Comparison of ENCODE assay signal across 8 cellular contexts in the genomic region with DNA sequence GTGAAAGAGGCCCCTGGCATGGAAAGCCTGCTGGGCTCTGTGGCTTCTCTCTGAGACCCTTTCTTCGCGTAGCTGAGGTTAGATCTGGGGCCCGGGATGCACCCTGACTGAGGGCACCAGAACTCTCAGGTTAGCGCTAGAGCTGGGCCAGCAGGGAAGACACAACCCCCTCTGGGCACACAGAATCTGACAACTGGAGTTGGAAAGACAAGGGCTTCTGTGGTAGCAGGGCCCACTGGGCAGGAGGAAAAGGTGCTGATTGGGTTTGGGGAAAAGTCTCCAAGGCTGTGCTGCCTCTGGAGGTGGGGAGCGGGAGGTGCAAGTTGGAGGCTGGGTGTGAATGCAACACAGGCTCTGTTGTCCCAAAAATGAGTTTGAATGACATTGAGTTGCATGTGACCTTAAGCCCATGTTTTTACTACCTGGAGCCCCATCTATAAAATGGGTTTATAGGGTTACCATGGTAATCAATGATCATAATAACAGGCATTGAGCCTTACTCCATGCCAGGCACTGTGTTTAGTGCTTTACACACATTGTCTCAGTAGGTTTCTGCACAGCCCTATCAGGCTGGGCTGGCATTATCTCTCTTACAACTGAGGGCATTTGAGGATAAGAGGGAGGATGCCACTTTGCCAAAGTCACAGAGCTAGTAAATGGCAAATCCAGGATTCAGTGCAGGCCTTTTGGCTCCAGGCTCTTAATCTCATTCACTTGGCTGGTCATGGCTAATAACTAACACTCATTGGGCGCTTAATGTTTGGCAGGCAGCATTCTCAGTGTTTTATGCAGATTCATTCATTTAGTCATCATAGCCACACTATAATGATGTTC. TPM values are rescaled to one million over a fixed set of nuclear protein-coding genes. Genes with fewer than 3 reads are reported as not detected.
DNase-seq lines count a peak whose midpoint lies in the region; ATAC-seq, FAIRE-seq and TF ChIP-seq lines count a peak whose summit lies in the region.

No MANE protein-coding gene starts in this region.

- no peaks in the 10 kb centered on the region for H3K79me2 ChIP-seq in K562 (ENCODE audit: control insufficient read depth, insufficient read depth, low read length)

- no peak for TF ChIP-seq POLR2A in K562 (conservative IDR thresholded peaks at IDR 0.05)

- peak; percentile 91 for FAIRE-seq in K562 (lab: Jason Lieb, UNC)

- H3K27me3 ChIP-seq in K562 (ENCODE audit: control insufficient read depth in 2 of 2, insufficient read depth in 2 of 2, low read length in 2 of 2), result no peaks in the 10 kb centered on the region

- peak overlapping the region; percentile 4 to 72; a peak in 2 of 4 replicates for H3K9ac ChIP-seq in K562 (ENCODE audit: insufficient read depth in 1 of 2, low read depth in 2 of 2, low read length in 2 of 2)

- no peaks in the 10 kb centered on the region for H4K20me1 ChIP-seq in K562 (replicated peaks; ENCODE audit: control insufficient read depth, insufficient read depth, low read length)

- H3K36me3 ChIP-seq in K562 (ENCODE audit: control insufficient read depth, insufficient read depth, low read length), result no peaks in the 10 kb centered on the region

- peak; percentile 90 for ATAC-seq in K562

- no peaks in the 10 kb centered on the region for H3K9me3 ChIP-seq in K562 (replicated peaks; ENCODE audit: control insufficient read depth, insufficient read depth, low read depth, low read length)

- peak overlapping the region; percentile 70 for H2AFZ ChIP-seq in K562 (ENCODE audit: low read depth, low read length)

- peaks cover 21 to 24% of the 10 kb centered on the region in 2 experiments; a peak in 4 of 5 replicates for H3K4me1 ChIP-seq in K562 (replicated peaks in 1 of 2; ENCODE audit: control insufficient read depth in 2 of 2, insufficient read depth in 2 of 2, low read length in 2 of 2)

- POLR2A ChIA-PET in K562 (lab: Yijun Ruan, JAX), result no interaction called here

- WGBS in K562 (ENCODE audit: insufficient coverage, low coverage, missing lambda C conversion rate), result 65% methylated on average over 6 of the region's 6 CpGs

- H3K9me1 ChIP-seq in K562 (ENCODE audit: control insufficient read depth, insufficient read depth, low read length), result no peaks in the 10 kb centered on the region

- DNase-seq in G401 (ENCODE audit: low spot score) (peak; percentile 77), K562 (ENCODE audit: extremely low read depth in 1 of 4, low spot score in 3 of 4) (peak; percentile 59 to 71 (median 63)), mesenteric fat pad (ENCODE audit: low spot score) (peak; percentile 82), AG08395 (ENCODE audit: low spot score) (no peak), AG08396 (ENCODE audit: low spot score) (no peak), A172 (ENCODE audit: low spot score) (no peak), activated gamma-delta T cell treated with Interleukin-2 at 50 U/mL for 16 hours (no peak)

- in situ Hi-C loops in G401 (cut with HindIII; ENCODE audit: low sequenced_read_pairs) (no loop called here), K562 (cut with MboI) (no loop called here)

- intact Hi-C loops in K562 (cut with micrococcal nuclease), result no loop called here

- TF ChIP-seq RAD21 in K562 (CRISPR knock-in tag; conservative IDR thresholded peaks at IDR 0.05 in 1 of 2, IDR thresholded peaks at IDR 0.05 in 1 of 2), result peak in 1 of 2 experiments; percentile 58; a peak in 2 of 4 replicates

- no peak overlapping the region for H3K4me2 ChIP-seq in K562 (ENCODE audit: insufficient read depth, low read length)

- CTCF ChIA-PET in K562 (lab: Yijun Ruan, JAX; ENCODE audit: low intra/inter-chr PET ratio), result interaction anchor here (0.7 to 1.6 kb wide), 3 partner anchors 16 to 100 kb away, joined by 3 read pairs; a partner anchor contains a TSS

- no peak overlapping the region for H3K27ac ChIP-seq in K562 (ENCODE audit: extremely low read depth, low read depth, low read length)

- TF ChIP-seq CTCF in LNCAP (IDR thresholded peaks at IDR 0.05), result peak; percentile 44
- TF ChIP-seq CTCF in K562 (IDR thresholded peaks at IDR 0.05 in 2 of 3, conservative IDR thresholded peaks at IDR 0.05 in 1 of 3; ENCODE audit: insufficient read depth in 2 of 3, low read depth in 1 of 3, low read length in 3 of 3), result peak; percentile 71 to 86 (median 75)

- no peak overlapping the region for H3K4me3 ChIP-seq in K562

- BruUV-seq in K562 (replicated peaks; lab: Mats Ljungman, UMichigan), result no TSS peak

- TF ChIP-seq EP300 in K562 (IDR thresholded peaks at IDR 0.05; ENCODE audit: low read length), result no peak

TF ChIP-seq in K562, 482 proteins besides CTCF, POLR2A, EP300 and RAD21 (continues in another document):
- TF ChIP-seq ESRRA (IDR thresholded peaks at IDR 0.05; ENCODE audit: borderline replicate concordance, low read depth) (peak; percentile 97), ZFP30 (CRISPR knock-in tag; IDR thresholded peaks at IDR 0.05; ENCODE audit: borderline replicate concordance) (no peak), POLR3A (IDR thresholded peaks at IDR 0.05; ENCODE audit: borderline replicate concordance, extremely low read depth, insufficient read depth, insufficient read length) (no peak), HMG20B (CRISPR knock-in tag; IDR thresholded peaks at IDR 0.05) (no peak), BCOR (IDR thresholded peaks at IDR 0.05) (peak; percentile 13; the same call in 1 of the 2 replicates), TAF1 (IDR thresholded peaks at IDR 0.05; ENCODE audit: control insufficient read depth, extremely low read depth, insufficient read depth, low read length, severe bottlenecking) (no peak), ZNF174 (CRISPR knock-in tag; IDR thresholded peaks at IDR 0.05) (no peak), NCOA1 (IDR thresholded peaks at IDR 0.05; ENCODE audit: low read depth) (no peak), MAFF (IDR thresholded peaks at IDR 0.05; ENCODE audit: low read length) (no peak), SMC3 (conservative IDR thresholded peaks at IDR 0.05; ENCODE audit: insufficient read depth, low read depth, low read length) (no peak), SUPT5H (IDR thresholded peaks at IDR 0.05) (no peak), SLC30A9 (CRISPR knock-in tag; IDR thresholded peaks at IDR 0.05) (no peak), NFXL1 (CRISPR knock-in tag; IDR thresholded peaks at IDR 0.05) (no peak)
- TF ChIP-seq, protein P1, sequence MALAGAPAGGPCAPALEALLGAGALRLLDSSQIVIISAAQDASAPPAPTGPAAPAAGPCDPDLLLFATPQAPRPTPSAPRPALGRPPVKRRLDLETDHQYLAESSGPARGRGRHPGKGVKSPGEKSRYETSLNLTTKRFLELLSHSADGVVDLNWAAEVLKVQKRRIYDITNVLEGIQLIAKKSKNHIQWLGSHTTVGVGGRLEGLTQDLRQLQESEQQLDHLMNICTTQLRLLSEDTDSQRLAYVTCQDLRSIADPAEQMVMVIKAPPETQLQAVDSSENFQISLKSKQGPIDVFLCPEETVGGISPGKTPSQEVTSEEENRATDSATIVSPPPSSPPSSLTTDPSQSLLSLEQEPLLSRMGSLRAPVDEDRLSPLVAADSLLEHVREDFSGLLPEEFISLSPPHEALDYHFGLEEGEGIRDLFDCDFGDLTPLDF (CRISPR knock-in tag; IDR thresholded peaks at IDR 0.05), result no peak

RNA-seq across cellular contexts. Expression of a gene that starts 9.5 kb away (rescaled TPM):
- 44.6 and 46.2 TPM in 2 replicates for total RNA-seq in G401 (2014; rRNA removed; shearing (Covaris generic))
- total RNA-seq in K562 (2011; cell fraction: chromatin; rRNA removed; ENCODE audit: low replicate concordance), result 53.3 and 148 TPM in 2 replicates
- 159 and 208 TPM in 2 replicates for total RNA-seq in K562 (2011; cell fraction: nucleolus; rRNA removed)
- 156 and 209 TPM in 2 replicates for total RNA-seq in K562 (2011; cell fraction: nucleoplasm; rRNA removed)
- total RNA-seq in K562 (2014; rRNA removed), result 17.8 and 18.6 TPM in 2 replicates
- 18.1 and 18.3 TPM in 2 replicates for total RNA-seq in K562 (2014; rRNA removed; fragmentation: Illumina TruSeq; extraction: Trizol)
- total RNA-seq in K562 (2015; rRNA removed; fragmentation: Illumina TruSeq; extraction: Trizol), result 12.0 and 12.6 TPM in 2 replicates
- total RNA-seq in K562 (2021), result 87.6 and 99.8 TPM in 2 replicates
- polyA plus RNA-seq in K562 (2011; rRNA removed), result 47.2 and 98.1 TPM in 2 replicates
- polyA plus RNA-seq in K562 (2011; cell fraction: cytosol; rRNA removed), result 47.0 and 129 TPM in 2 replicates
- polyA plus RNA-seq in K562 (2011; cell fraction: nucleus; rRNA removed), result 23.9 and 76.5 TPM in 2 replicates
- polyA plus RNA-seq in K562 (2012), result 64.1 and 158 TPM in 2 replicates
- polyA plus RNA-seq in K562 (2014; fragmentation: Illumina TruSeq; extraction: Trizol), result 46.6 and 64.4 TPM in 2 replicates
- polyA plus RNA-seq in K562 (2014; fragmentation: Nextera tagmentation; extraction: Ambion mirVana), result 10 to 100 TPM in 1 of 2 experiments, 1 to 10 TPM in 1; 8.8 to 10.8 TPM
- polyA plus RNA-seq in K562 (2014; rRNA removed), result 37.5 and 43.5 TPM in 2 replicates
- polyA minus RNA-seq in K562 (2011; rRNA and poly(A)+ RNA removed), result 39.8 and 98.7 TPM in 2 replicates
- 51.3 and 106 TPM in 2 replicates for polyA minus RNA-seq in K562 (2011; cell fraction: cytosol; rRNA and poly(A)+ RNA removed)
- polyA minus RNA-seq in K562 (2011; cell fraction: nucleus; rRNA and poly(A)+ RNA removed), result 11.2 and 17.0 TPM in 2 replicates
- total RNA-seq in mesenteric fat pad, result 1,107 TPM
- 2.9 and 6.6 TPM in 2 replicates for total RNA-seq in A172 (2014; rRNA removed; shearing (Covaris generic))

RNA-seq across cellular contexts. Expression of a gene that starts 16.1 kb away (rescaled TPM):
- 133 and 277 TPM in 2 replicates for total RNA-seq in G401 (2014; rRNA removed; shearing (Covaris generic))
- 65.1 and 280 TPM in 2 replicates for total RNA-seq in K562 (2011; cell fraction: chromatin; rRNA removed; ENCODE audit: low replicate concordance)
- total RNA-seq in K562 (2011; cell fraction: nucleolus; rRNA removed), result 39.0 and 56.5 TPM in 2 replicates
- total RNA-seq in K562 (2011; cell fraction: nucleoplasm; rRNA removed), result 105 and 126 TPM in 2 replicates
- total RNA-seq in K562 (2014; rRNA removed) (131 and 133 TPM in 2 replicates), K562 (2014; rRNA removed; fragmentation: Illumina TruSeq; extraction: Trizol) (335 and 375 TPM in 2 replicates), K562 (2015; rRNA removed; fragmentation: Illumina TruSeq; extraction: Trizol) (257 and 281 TPM in 2 replicates), K562 (2021) (266 and 282 TPM in 2 replicates), mesenteric fat pad (0.48 TPM)
- polyA plus RNA-seq in K562 (2011; rRNA removed) (150 and 347 TPM in 2 replicates), K562 (2014; fragmentation: Illumina TruSeq; extraction: Trizol) (204 and 233 TPM in 2 replicates), K562 (2014; fragmentation: Nextera tagmentation; extraction: Ambion mirVana) (100 to 1,000 TPM; 175 to 259 TPM), K562 (2014; rRNA removed) (163 and 185 TPM in 2 replicates)
- polyA plus RNA-seq in K562 (2011; cell fraction: cytosol; rRNA removed), result 39.7 and 72.0 TPM in 2 replicates
- polyA plus RNA-seq in K562 (2011; cell fraction: nucleus; rRNA removed), result 94.7 and 101 TPM in 2 replicates
- 250 and 293 TPM in 2 replicates for polyA plus RNA-seq in K562 (2012)
- 222 and 350 TPM in 2 replicates for polyA minus RNA-seq in K562 (2011; rRNA and poly(A)+ RNA removed)
- polyA minus RNA-seq in K562 (2011; cell fraction: cytosol; rRNA and poly(A)+ RNA removed), result 60.8 and 128 TPM in 2 replicates
- polyA minus RNA-seq in K562 (2011; cell fraction: nucleus; rRNA and poly(A)+ RNA removed), result 61.9 and 96.7 TPM in 2 replicates
- 227 and 241 TPM in 2 replicates for total RNA-seq in A172 (2014; rRNA removed; shearing (Covaris generic))

Comparison
In these comparisons a context has a peak if more than half of its experiments do, and no peak if none do; other contexts are left out.
1. DNase-seq: peak in G401 (single experiment), K562 (4 of 4) and mesenteric fat pad (single experiment); none in AG08395 (single experiment), AG08396 (single experiment), A172 (single experiment) and activated gamma-delta T cell treated with Interleukin-2 at 50 U/mL for 16 hours (single experiment).
2. RNA of a gene that starts 16.1 kb away (total RNA-seq): 39.0 to 375 TPM in K562, 133 to 277 TPM in G401 and 227 to 241 TPM in A172; 0.48 TPM in mesenteric fat pad (single experiment); every median in the first group is over 10 times any median in the second.